Comparison of ENCODE assay signal across 28 cellular contexts in genomic region chr19:5773276-5773675, GRCh38. TPM values are rescaled to one million over a fixed set of nuclear protein-coding genes. Genes with fewer than 3 reads are reported as not detected.
DNase-seq lines count a peak whose midpoint lies in the region; ATAC-seq, FAIRE-seq and TF ChIP-seq lines count a peak whose summit lies in the region.
"Had no signal": no experiment of that assay in that cellular context is flagged by ENCODE, and none has a peak within 500 bp of the region (broad histone marks: within the 10 kb centered on the region; RNA-seq: fewer than 3 reads in every experiment).

No MANE protein-coding gene starts in this region.

- H3K4me2 ChIP-seq in SK-N-SH (no peak overlapping the region; the same call in 1 of the 2 replicates), PC-9 (no peak overlapping the region)

- no peak for TF ChIP-seq RAD21 in SK-N-SH (IDR thresholded peaks at IDR 0.05; ENCODE audit: low read length)

- H3K4me3 ChIP-seq in SK-N-SH (ENCODE audit: low read depth in 2 of 2, low read length in 1 of 2) (no peak overlapping the region), PC-9 (no peak overlapping the region), colonic mucosa (no peak overlapping the region)
- H3K4me3 ChIP-seq: heart left ventricle, ovary, spleen, thoracic aorta had no signal

- ATAC-seq in SK-N-SH treated with all-trans-retinoic acid at 6 μM for 48 hours (no peak), GM21360 (IDR thresholded peaks at IDR 0.05; ENCODE audit: unreplicated experiment) (no peak)

- CTCF ChIA-PET in SK-N-SH (lab: Yijun Ruan, JAX) = interaction anchor here (1.0 to 3.0 kb wide), 8 partner anchors 15 to 249 kb away, joined by 3 to 19 read pairs (median 4); no protein-coding TSS in a partner anchor
- CTCF ChIA-PET in PC-9 (lab: Charles Lee) = interaction anchor here (0.7 kb wide), 1 partner anchor 89 kb away, joined by 20 read pairs; no protein-coding TSS in a partner anchor

- no peaks in the 10 kb centered on the region; a peak in 1 of 4 replicates for H3K4me1 ChIP-seq in SK-N-SH (ENCODE audit: control insufficient read depth in 1 of 2, insufficient read depth in 2 of 2, low read depth in 1 of 2, low read length in 1 of 2)
- no peaks in the 10 kb centered on the region for H3K4me1 ChIP-seq in PC-9 (replicated peaks; ENCODE audit: insufficient read depth)
- no peaks in the 10 kb centered on the region for H3K4me1 ChIP-seq in colonic mucosa
- H3K4me1 ChIP-seq: heart left ventricle, spleen had no signal

- H3K79me2 ChIP-seq in SK-N-SH (ENCODE audit: insufficient read depth) = no peaks in the 10 kb centered on the region
- H3K79me2 ChIP-seq in PC-9 (ENCODE audit: low read depth) = no peaks in the 10 kb centered on the region

- 82% methylated on average over 5 of the region's 5 CpGs for WGBS in SK-N-SH (ENCODE audit: low lambda C conversion rate)

- H3K27ac ChIP-seq in SK-N-SH (ENCODE audit: low read depth in 2 of 2, low read length in 1 of 2) = no peak overlapping the region
- H3K27ac ChIP-seq in PC-9 = 0 out of 2 replicates have a peak overlapping the region, but pooled peaks have one; percentile 19
- no peak overlapping the region for H3K27ac ChIP-seq in colonic mucosa
- H3K27ac ChIP-seq: heart left ventricle, ovary, spleen, thoracic aorta had no signal

- DNase-seq in SK-N-SH (no peak), PC-9 (no peak), glutamatergic neuron (no peak), RCC 7860 (ENCODE audit: low spot score) (no peak), colonic mucosa (no peak)
- DNase-seq in effector CD4-positive, alpha-beta T cell = no peak
- DNase-seq: activated CD4-positive, alpha-beta T cell treated with anti-CD3 and anti-CD28 coated beads, Interleukin-2, amount 50 U/mL, for 48 hours; activated CD8-positive, alpha-beta memory T cell treated with anti-CD3 and anti-CD28 coated beads, Interleukin-2, amount 50 U/mL, for 4 hours; CD8-positive, alpha-beta memory T cell; GDM1; GOT3; heart left ventricle; naive B cell; NCI-H1105; ovary; spleen; stimulated activated CD4-positive, alpha-beta T cell treated with anti-CD3 and anti-CD28 coated beads, Interleukin-2, amount 100 ng/mL, for 48 hours; stimulated activated naive CD4-positive, alpha-beta T cell treated with Interleukin-2 at 50 U/mL for 16 hours had no signal

- FAIRE-seq in RCC 7860 (lab: Jason Lieb, UNC) = no peak
- FAIRE-seq: GM18507 had no signal

- no peak for TF ChIP-seq EP300 in SK-N-SH (IDR thresholded peaks at IDR 0.05; ENCODE audit: borderline replicate concordance in 1 of 2, low read depth in 1 of 2, low read length in 1 of 2)

- POLR2A ChIA-PET in SK-N-SH (lab: Yijun Ruan, JAX) (no interaction called here), PC-9 (lab: Charles Lee; ENCODE audit: unreplicated experiment) (no interaction called here)

- H3K27ac Mint-ChIP-seq in glutamatergic neuron (ENCODE audit: unreplicated experiment) = peak overlapping the region; percentile 33
- H3K27ac Mint-ChIP-seq: activated naive CD4-positive, alpha-beta T cell treated with anti-CD3 and anti-CD28 coated beads, Interleukin-2, amount 50 U/mL, for 72 hours; CD8-positive, alpha-beta memory T cell; memory B cell; naive B cell had no signal

- no peaks in the 10 kb centered on the region for H3K27me3 ChIP-seq in SK-N-SH (ENCODE audit: insufficient read depth)
- H3K27me3 ChIP-seq in PC-9 (ENCODE audit: insufficient read depth, low read depth) = no peaks in the 10 kb centered on the region
- no peaks in the 10 kb centered on the region for H3K27me3 ChIP-seq in colonic mucosa
- H3K27me3 ChIP-seq: heart left ventricle, ovary had no signal

- H3F3A ChIP-seq in SK-N-SH (replicated peaks; ENCODE audit: insufficient read depth) = no peaks in the 10 kb centered on the region
- H3F3A ChIP-seq in PC-9 (ENCODE audit: insufficient read depth, low read depth) = no peaks in the 10 kb centered on the region

- H3K9ac ChIP-seq in SK-N-SH = no peak overlapping the region
- H3K9ac ChIP-seq in colonic mucosa (ENCODE audit: low read depth in 2 of 2, low read length in 2 of 2) = no peak overlapping the region

- no peaks in the 10 kb centered on the region for H4K20me1 ChIP-seq in SK-N-SH (ENCODE audit: insufficient read depth)
- no peaks in the 10 kb centered on the region for H4K20me1 ChIP-seq in PC-9 (ENCODE audit: insufficient read depth)

- intact Hi-C loops in PC-9 (cut with micrococcal nuclease; ENCODE audit: unreplicated experiment) = loop anchor here (10.0 kb wide), 1 partner anchor 272 kb away; no protein-coding TSS in a partner anchor
- intact Hi-C loops in colonic mucosa (cut with DNase I) = no loop called here

- BruUV-seq in PC-9 (replicated peaks; lab: Mats Ljungman, UMichigan) = no TSS peak

- H3K9me2 ChIP-seq in SK-N-SH (no peaks in the 10 kb centered on the region), PC-9 (ENCODE audit: insufficient read depth) (no peaks in the 10 kb centered on the region)

- H3K9me3 ChIP-seq in SK-N-SH = no peaks in the 10 kb centered on the region
- no peaks in the 10 kb centered on the region for H3K9me3 ChIP-seq in PC-9 (ENCODE audit: insufficient read depth, low read depth)
- no peaks in the 10 kb centered on the region for H3K9me3 ChIP-seq in colonic mucosa
- H3K9me3 ChIP-seq: heart left ventricle, spleen, thoracic aorta had no signal

- no peaks in the 10 kb centered on the region for H3K4me1 Mint-ChIP-seq in glutamatergic neuron (ENCODE audit: low read depth, unreplicated experiment)
- H3K4me1 Mint-ChIP-seq: CD8-positive, alpha-beta memory T cell; memory B cell had no signal

- TF ChIP-seq CTCF in SK-N-SH (IDR thresholded peaks at IDR 0.05) (no peak), PC-9 (conservative IDR thresholded peaks at IDR 0.05) (no peak), glutamatergic neuron (IDR thresholded peaks at IDR 0.05; ENCODE audit: partially characterized antibody, unreplicated experiment) (no peak), colonic mucosa (IDR thresholded peaks at IDR 0.05) (no peak)

- peaks cover 2% of the 10 kb centered on the region for H3K9me3 Mint-ChIP-seq in glutamatergic neuron (ENCODE audit: unreplicated experiment)
- H3K9me3 Mint-ChIP-seq: activated naive CD4-positive, alpha-beta T cell treated with anti-CD3 and anti-CD28 coated beads, Interleukin-2, amount 50 U/mL, for 72 hours; CD8-positive, alpha-beta memory T cell; memory B cell; naive B cell had no signal

- peaks cover 3% of the 10 kb centered on the region for H3K27me3 Mint-ChIP-seq in glutamatergic neuron (ENCODE audit: unreplicated experiment)

- H3K4me3 Mint-ChIP-seq in glutamatergic neuron (ENCODE audit: unreplicated experiment) = no peak overlapping the region
- H3K4me3 Mint-ChIP-seq: CD8-positive, alpha-beta memory T cell; memory B cell had no signal

- H2AFZ ChIP-seq in SK-N-SH (ENCODE audit: low read depth) (peak overlapping the region; percentile 70; the same call in 1 of the 2 replicates), PC-9 (peak overlapping the region; percentile 79)

- H3K36me3 ChIP-seq in SK-N-SH (replicated peaks in 1 of 2; ENCODE audit: control insufficient read depth in 1 of 2, insufficient read depth in 2 of 2, low read length in 1 of 2) (no peaks in the 10 kb centered on the region), PC-9 (ENCODE audit: low read depth) (no peaks in the 10 kb centered on the region), colonic mucosa (no peaks in the 10 kb centered on the region)
- H3K36me3 ChIP-seq: heart left ventricle, ovary, spleen, thoracic aorta had no signal

- no peaks in the 10 kb centered on the region for H3K36me3 Mint-ChIP-seq in glutamatergic neuron (ENCODE audit: unreplicated experiment)
- H3K36me3 Mint-ChIP-seq: activated naive CD4-positive, alpha-beta T cell treated with anti-CD3 and anti-CD28 coated beads, Interleukin-2, amount 50 U/mL, for 72 hours; CD8-positive, alpha-beta memory T cell; memory B cell; naive B cell had no signal

TF ChIP-seq in SK-N-SH, 30 proteins besides CTCF, POLR2A, EP300 and RAD21 (continues in another document):
- TF ChIP-seq RFX5 (IDR thresholded peaks at IDR 0.05; ENCODE audit: low read length) = no peak
- no peak for TF ChIP-seq MAX (IDR thresholded peaks at IDR 0.05; ENCODE audit: low read depth)

TF ChIP-seq in SK-N-SH treated with all-trans-retinoic acid at 6 μM for 48 hours, 23 proteins besides CTCF, POLR2A, EP300 and RAD21 (continues in another document):
- TF ChIP-seq ZFP3 (CRISPR knock-in tag; IDR thresholded peaks at IDR 0.05) = no peak

RNA-seq across cellular contexts. Expression of gene PRR22, which starts 11.3 kb away (rescaled TPM):
- 0.82 and 0.91 TPM in 2 replicates for polyA plus RNA-seq in SK-N-SH (2012; rRNA removed)
- 0.12 and 0.25 TPM in 2 replicates for polyA plus RNA-seq in SK-N-SH (2012; cell fraction: cytosol; rRNA removed)
- 8.4 and 9.5 TPM in 2 replicates for polyA plus RNA-seq in SK-N-SH (2012; cell fraction: nucleus; rRNA removed)
- total RNA-seq in PC-9 (2021) = 4.5 and 4.6 TPM in 2 replicates
- total RNA-seq in glutamatergic neuron (ENCODE audit: unreplicated experiment) = 3.1 TPM
- total RNA-seq in colonic mucosa = 1 to 10 TPM; 1.4 to 5.7 TPM
- total RNA-seq: epithelial cell of proximal tubule had no signal

RNA-seq across cellular contexts. Expression of gene DUS3L, which starts 17.7 kb away (rescaled TPM):
- polyA plus RNA-seq in SK-N-SH (2012; rRNA removed) = 44.0 and 45.2 TPM in 2 replicates
- polyA plus RNA-seq in SK-N-SH (2012; cell fraction: cytosol; rRNA removed) = 20.9 and 24.8 TPM in 2 replicates
- 151 and 182 TPM in 2 replicates for polyA plus RNA-seq in SK-N-SH (2012; cell fraction: nucleus; rRNA removed)
- total RNA-seq in PC-9 (2021) (27.1 and 29.2 TPM in 2 replicates), glutamatergic neuron (ENCODE audit: unreplicated experiment) (22.4 TPM), colonic mucosa (10 to 100 TPM; 20.8 to 47.6 TPM)

RNA-seq across cellular contexts. Expression of gene NRTN, which starts 31.6 kb away (rescaled TPM):
- 0.54 and 0.99 TPM in 2 replicates for polyA plus RNA-seq in SK-N-SH (2012; rRNA removed)
- polyA plus RNA-seq in SK-N-SH (2012; cell fraction: cytosol; rRNA removed) = 0.31 and 0.77 TPM in 2 replicates
- polyA plus RNA-seq in SK-N-SH (2012; cell fraction: nucleus; rRNA removed) = 0.73 and 0.92 TPM in 2 replicates
- total RNA-seq in PC-9 (2021) (1.9 and 3.5 TPM in 2 replicates), glutamatergic neuron (ENCODE audit: unreplicated experiment) (1.2 TPM), colonic mucosa (1 to 10 TPM; 1.8 to 2.9 TPM)
- total RNA-seq: A172, thoracic aorta had no signal

RNA-seq across cellular contexts. Expression of gene CATSPERD, which starts 52.8 kb away (rescaled TPM):
- not detected in 2 replicates for polyA plus RNA-seq in SK-N-SH (2012; rRNA removed)
- 0.04 TPM in 1 of 2 replicates, not detected in the other for polyA plus RNA-seq in SK-N-SH (2012; cell fraction: cytosol; rRNA removed)
- 0.04 TPM in 1 of 2 replicates, not detected in the other for polyA plus RNA-seq in SK-N-SH (2012; cell fraction: nucleus; rRNA removed)
- total RNA-seq in PC-9 (2021) = not detected in 2 replicates
- not detected for total RNA-seq in glutamatergic neuron (ENCODE audit: unreplicated experiment)
- total RNA-seq in colonic mucosa = not detected
- total RNA-seq: A172; activated naive CD4-positive, alpha-beta T cell treated with anti-CD3 and anti-CD28 coated beads, Interleukin-2, amount 50 U/mL, for 72 hours; CD8-positive, alpha-beta memory T cell; epithelial cell of proximal tubule; heart left ventricle; left colon; Right ventricle myocardium superior; spleen had no signal
- polyA plus RNA-seq: CD8-positive, alpha-beta memory T cell; heart left ventricle; ovary; spleen had no signal

RNA-seq across cellular contexts. Expression of gene LONP1, which starts 53.3 kb away (rescaled TPM):
- polyA plus RNA-seq in SK-N-SH (2012; rRNA removed) = 75.4 and 111 TPM in 2 replicates
- 49.3 and 74.2 TPM in 2 replicates for polyA plus RNA-seq in SK-N-SH (2012; cell fraction: cytosol; rRNA removed)
- 156 and 220 TPM in 2 replicates for polyA plus RNA-seq in SK-N-SH (2012; cell fraction: nucleus; rRNA removed)
- total RNA-seq in PC-9 (2021) = 78.2 and 140 TPM in 2 replicates
- total RNA-seq in glutamatergic neuron (ENCODE audit: unreplicated experiment) = 98.5 TPM
- 100 to 1,000 TPM in 1 of 2 donors, 10 to 100 TPM in 1; 64.3 to 133 TPM for total RNA-seq in colonic mucosa
